8 cellular contexts compared by ENCODE assay signal in the genomic region with DNA sequence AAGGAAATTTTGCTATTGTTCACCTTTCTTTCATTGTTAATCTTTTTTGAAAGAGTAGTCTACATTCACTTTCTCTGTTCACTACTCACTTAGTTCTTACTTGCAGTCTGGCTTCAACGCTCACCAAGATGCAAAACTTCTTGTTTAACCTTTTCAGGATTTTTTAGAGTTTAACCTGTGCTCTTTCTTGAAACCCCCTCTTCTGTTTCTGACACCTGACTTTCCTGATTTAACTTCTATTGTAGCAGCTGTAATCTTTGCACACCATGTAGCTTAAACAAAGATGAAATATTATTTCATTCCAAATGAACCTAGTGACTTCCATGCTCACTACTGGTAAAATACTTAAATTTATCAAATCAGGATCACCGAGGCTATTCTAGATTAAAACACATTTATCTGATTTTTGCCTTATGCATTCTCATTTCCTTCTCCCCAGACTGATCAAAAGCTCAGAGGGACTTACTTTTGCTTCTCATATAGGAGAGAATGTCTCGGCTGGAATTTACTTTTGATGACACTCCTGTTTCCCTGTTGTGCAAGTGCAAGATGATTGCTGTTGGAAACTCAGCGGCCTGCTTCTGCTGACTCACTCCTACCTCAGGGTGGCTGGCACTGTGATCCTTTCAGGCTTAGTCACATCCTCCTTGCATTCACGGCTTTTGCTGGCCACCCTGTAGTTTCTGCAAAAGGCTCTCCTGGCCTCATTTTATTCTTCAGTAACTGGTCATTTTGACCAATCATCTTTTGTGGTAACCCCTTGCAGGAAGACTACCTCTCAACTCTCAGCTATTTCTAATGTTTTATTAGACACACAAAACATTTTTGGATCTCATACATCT.
DNase-seq lines count a peak whose midpoint lies in the region; ATAC-seq lines count a peak whose summit lies in the region.

No MANE protein-coding gene starts in this region.

- peaks cover 7% of the 10 kb centered on the region for H3K27me3 Mint-ChIP-seq in activated T-helper 2 cell treated with anti-CD3 and anti-CD28 coated beads, Interferon-gamma antibody, Interleukin-2, Interleukin-4, amounts not matched to agents 10 μg/mL and 5 μg/mL and 100 μg/mL, durations not matched to agents 14 hours and 24 hours and 36 hours (ENCODE audit: low read depth)
- H3K27me3 Mint-ChIP-seq in CD4-positive, alpha-beta memory T cell: peaks cover 0 to 5% of the 10 kb centered on the region in 2 donors

- peak; percentile 92 for DNase-seq in MV-4-11 (lab: John Stamatoyannopoulos, UW)
- DNase-seq in activated T-helper 2 cell treated with anti-CD3 and anti-CD28 coated beads, Interferon-gamma antibody, Interleukin-2, Interleukin-4, amounts not matched to agents 10 μg/mL and 5 μg/mL and 100 μg/mL, durations not matched to agents 14 hours and 24 hours and 36 hours (ENCODE audit: low spot score): peak; percentile 24
- DNase-seq in left cardiac atrium: peak; percentile 69
- peak; percentile 50 to 51 for DNase-seq in stimulated activated CD4-positive, alpha-beta T cell treated with anti-CD3 and anti-CD28 coated beads, Interleukin-15, amount 100 ng/mL, for 48 hours (ENCODE audit: low read depth in 2 of 2)
- no peak for DNase-seq in CD4-positive, alpha-beta memory T cell
- DNase-seq in NCI-H146 treated with DMSO at 0.1 percent for 48 hours (lab: John Stamatoyannopoulos, UW; ENCODE audit: unreplicated experiment): no peak

- H3K27ac Mint-ChIP-seq in activated T-helper 2 cell treated with anti-CD3 and anti-CD28 coated beads, Interferon-gamma antibody, Interleukin-2, Interleukin-4, amounts not matched to agents 10 μg/mL and 5 μg/mL and 100 μg/mL, durations not matched to agents 14 hours and 24 hours and 36 hours: peak overlapping the region; percentile 24
- H3K27ac Mint-ChIP-seq in CD4-positive, alpha-beta memory T cell: peak overlapping the region in 1 of 7 donors; percentile 15

- CTCF ChIA-PET in CD4-positive, alpha-beta memory T cell (lab: Charles Lee; ENCODE audit: partially characterized antibody): no interaction called here

- no peaks in the 10 kb centered on the region for H3K36me3 ChIP-seq in CD4-positive, alpha-beta memory T cell (ENCODE audit: insufficient read depth, low read length)

- no peaks in the 10 kb centered on the region for H3K9me3 ChIP-seq in CD4-positive, alpha-beta memory T cell (ENCODE audit: control insufficient read depth in 1 of 2, low read length in 2 of 2)

- no peaks in the 10 kb centered on the region for H3K9me3 Mint-ChIP-seq in activated T-helper 2 cell treated with anti-CD3 and anti-CD28 coated beads, Interferon-gamma antibody, Interleukin-2, Interleukin-4, amounts not matched to agents 10 μg/mL and 5 μg/mL and 100 μg/mL, durations not matched to agents 14 hours and 24 hours and 36 hours
- H3K9me3 Mint-ChIP-seq in CD4-positive, alpha-beta memory T cell: peaks cover 0 to 3% (median 0%) of the 10 kb centered on the region in 8 donors

- peak; percentile 76 for ATAC-seq in GM21529 (IDR thresholded peaks at IDR 0.05; ENCODE audit: unreplicated experiment)
- ATAC-seq in left cardiac atrium: peak; percentile 55 to 98
- no peak for ATAC-seq in GM21515 (IDR thresholded peaks at IDR 0.05; ENCODE audit: unreplicated experiment)

- H3K4me3 Mint-ChIP-seq in activated T-helper 2 cell treated with anti-CD3 and anti-CD28 coated beads, Interferon-gamma antibody, Interleukin-2, Interleukin-4, amounts not matched to agents 10 μg/mL and 5 μg/mL and 100 μg/mL, durations not matched to agents 14 hours and 24 hours and 36 hours (ENCODE audit: low read depth): no peak overlapping the region
- no peak overlapping the region for H3K4me3 Mint-ChIP-seq in CD4-positive, alpha-beta memory T cell

- H3K4me1 ChIP-seq in CD4-positive, alpha-beta memory T cell (ENCODE audit: insufficient read depth, low read length): peaks cover 6% of the 10 kb centered on the region

- intact Hi-C loops in activated T-helper 2 cell treated with anti-CD3 and anti-CD28 coated beads, Interferon-gamma antibody, Interleukin-2, Interleukin-4, amounts not matched to agents 10 μg/mL and 5 μg/mL and 100 μg/mL, durations not matched to agents 14 hours and 24 hours and 36 hours (cut with micrococcal nuclease): loop anchor here (2.0 to 5.0 kb wide), 3 partner anchors 15 to 96 kb away; no protein-coding TSS in a partner anchor
- intact Hi-C loops in left cardiac atrium (cut with DNase I): no loop called here
- intact Hi-C loops in CD4-positive, alpha-beta memory T cell (cut with micrococcal nuclease): no loop called here

- H3K27me3 ChIP-seq in CD4-positive, alpha-beta memory T cell (ENCODE audit: insufficient read depth, low read length): no peaks in the 10 kb centered on the region

- POLR2A ChIA-PET in CD4-positive, alpha-beta memory T cell (lab: Charles Lee; ENCODE audit: partially characterized antibody): interaction anchor here (1.4 kb wide), 1 partner anchor 12 kb away, joined by 3 read pairs; no protein-coding TSS in a partner anchor

- no peak overlapping the region for H3K4me3 ChIP-seq in CD4-positive, alpha-beta memory T cell (ENCODE audit: low read length in 2 of 2)

- H3K4me1 Mint-ChIP-seq in activated T-helper 2 cell treated with anti-CD3 and anti-CD28 coated beads, Interferon-gamma antibody, Interleukin-2, Interleukin-4, amounts not matched to agents 10 μg/mL and 5 μg/mL and 100 μg/mL, durations not matched to agents 14 hours and 24 hours and 36 hours (ENCODE audit: low read depth): peaks cover 19% of the 10 kb centered on the region
- H3K4me1 Mint-ChIP-seq in CD4-positive, alpha-beta memory T cell: peaks cover 2 to 12% (median 8%) of the 10 kb centered on the region in 4 donors

- no peaks in the 10 kb centered on the region for H3K36me3 Mint-ChIP-seq in activated T-helper 2 cell treated with anti-CD3 and anti-CD28 coated beads, Interferon-gamma antibody, Interleukin-2, Interleukin-4, amounts not matched to agents 10 μg/mL and 5 μg/mL and 100 μg/mL, durations not matched to agents 14 hours and 24 hours and 36 hours (ENCODE audit: low read depth)
- no peaks in the 10 kb centered on the region for H3K36me3 Mint-ChIP-seq in CD4-positive, alpha-beta memory T cell

- H3K27ac ChIP-seq in CD4-positive, alpha-beta memory T cell (ENCODE audit: low read depth, low read length): no peak overlapping the region

Comparison
In these comparisons a context has a peak if more than half of its experiments do, and no peak if none do; other contexts are left out.
1. DNase-seq: peak in MV-4-11 (single experiment), activated T-helper 2 cell treated with anti-CD3 and anti-CD28 coated beads, Interferon-gamma antibody, Interleukin-2, Interleukin-4, amounts not matched to agents 10 μg/mL and 5 μg/mL and 100 μg/mL, durations not matched to agents 14 hours and 24 hours and 36 hours (single experiment), left cardiac atrium (single experiment) and stimulated activated CD4-positive, alpha-beta T cell treated with anti-CD3 and anti-CD28 coated beads, Interleukin-15, amount 100 ng/mL, for 48 hours (2 of 2); none in CD4-positive, alpha-beta memory T cell (0 of 5) and NCI-H146 treated with DMSO at 0.1 percent for 48 hours (single experiment).